7 cellular contexts compared by ENCODE assay signal in genomic region chr2:23380562-23381065, GRCh38.
DNase-seq lines count a peak whose midpoint lies in the region; ATAC-seq and TF ChIP-seq lines count a peak whose summit lies in the region.

No MANE protein-coding gene starts in this region.

- DNase-seq in RPMI8226: peak; percentile 49
- peak; percentile 27 for DNase-seq in fibroblast of pulmonary artery (ENCODE audit: low read depth)
- DNase-seq in stimulated activated naive CD8-positive, alpha-beta T cell treated with anti-CD3 and anti-CD28 coated beads, Interleukin-15, Interleukin-2, amounts not matched to agents 100 U/mL and 50 U/mL, for 24 hours: peak; percentile 46
- DNase-seq in NCI-H187 treated with DMSO at 0.1 percent for 48 hours (lab: John Stamatoyannopoulos, UW): no peak

- ATAC-seq in HG03060 (IDR thresholded peaks at IDR 0.05; ENCODE audit: low read depth, unreplicated experiment): peak; percentile 28
- peak; percentile 58 for ATAC-seq in stimulated activated naive CD8-positive, alpha-beta T cell treated with anti-CD3 and anti-CD28 coated beads, Interleukin-15, Interleukin-2, amounts not matched to agents 100 U/mL and 50 U/mL, for 24 hours
- ATAC-seq in GM19023 (IDR thresholded peaks at IDR 0.05; ENCODE audit: unreplicated experiment): no peak

- no peak for TF ChIP-seq CTCF in fibroblast of pulmonary artery (IDR thresholded peaks at IDR 0.05; ENCODE audit: low read length, missing control alignments)

- TF ChIP-seq POLR2A in GM19099 (IDR thresholded peaks at IDR 0.05; ENCODE audit: extremely low read depth, insufficient read length, low read depth): peak; percentile 12

- H3K4me3 ChIP-seq in fibroblast of pulmonary artery (replicated peaks; ENCODE audit: low read depth, low read length): no peak overlapping the region
